Comparison of ENCODE assay signal across 2 cellular contexts in the genomic region with DNA sequence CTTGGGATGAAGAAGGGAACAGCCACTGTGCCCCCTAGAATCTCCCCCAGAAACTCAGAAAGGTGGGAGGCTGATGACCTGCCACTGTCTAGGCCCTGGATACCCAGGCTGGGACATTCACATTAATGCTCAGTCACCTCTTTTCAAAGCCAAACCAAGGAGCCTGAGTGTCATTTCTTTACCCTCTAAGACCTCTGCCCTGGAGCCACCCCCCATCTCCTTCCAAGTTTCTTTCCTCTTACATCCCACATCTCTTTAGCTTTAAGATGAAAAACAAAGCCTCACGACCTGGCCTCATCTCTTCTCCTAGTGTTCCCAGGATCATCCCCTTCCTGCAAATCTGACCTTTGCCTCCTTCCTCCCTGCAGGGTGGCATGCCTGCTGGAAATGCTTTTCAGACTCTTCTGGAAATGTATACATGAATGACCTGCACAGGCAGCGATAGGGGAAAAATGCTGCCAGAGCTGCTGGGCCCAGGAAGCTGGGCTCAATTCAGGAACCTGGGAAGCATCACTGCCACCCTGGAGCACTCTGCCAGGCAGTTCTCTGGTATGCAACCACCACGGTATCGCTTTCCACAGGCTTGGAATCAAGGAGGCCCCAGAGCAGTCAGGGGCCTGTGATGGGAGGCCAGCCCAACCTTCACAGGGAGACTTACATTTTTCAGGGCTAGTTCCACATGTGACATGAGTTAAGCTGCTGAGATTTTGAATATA.
TF ChIP-seq lines count a peak whose summit lies in the region.

No MANE protein-coding gene starts in this region.

TF ChIP-seq in SK-N-SH treated with all-trans-retinoic acid at 6 μM for 48 hours, 23 proteins besides CTCF, POLR2A, EP300 and RAD21 (continued from another document):
- no peak for TF ChIP-seq TSHZ2 (CRISPR knock-in tag; IDR thresholded peaks at IDR 0.05)
- TF ChIP-seq CSDC2 (CRISPR knock-in tag; IDR thresholded peaks at IDR 0.05), result no peak

TF ChIP-seq in SK-N-SH, 30 proteins besides CTCF, POLR2A, EP300 and RAD21 (continued from another document):
- TF ChIP-seq, protein P1, sequence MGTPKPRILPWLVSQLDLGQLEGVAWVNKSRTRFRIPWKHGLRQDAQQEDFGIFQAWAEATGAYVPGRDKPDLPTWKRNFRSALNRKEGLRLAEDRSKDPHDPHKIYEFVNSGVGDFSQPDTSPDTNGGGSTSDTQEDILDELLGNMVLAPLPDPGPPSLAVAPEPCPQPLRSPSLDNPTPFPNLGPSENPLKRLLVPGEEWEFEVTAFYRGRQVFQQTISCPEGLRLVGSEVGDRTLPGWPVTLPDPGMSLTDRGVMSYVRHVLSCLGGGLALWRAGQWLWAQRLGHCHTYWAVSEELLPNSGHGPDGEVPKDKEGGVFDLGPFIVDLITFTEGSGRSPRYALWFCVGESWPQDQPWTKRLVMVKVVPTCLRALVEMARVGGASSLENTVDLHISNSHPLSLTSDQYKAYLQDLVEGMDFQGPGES (IDR thresholded peaks at IDR 0.05; ENCODE audit: low read depth, low read length), result no peak
- no peak for TF ChIP-seq EZH2phosphoT487 (IDR thresholded peaks at IDR 0.05; ENCODE audit: borderline replicate concordance, low read depth)
- TF ChIP-seq JUND (IDR thresholded peaks at IDR 0.05), result no peak
- TF ChIP-seq FOSL2 (IDR thresholded peaks at IDR 0.05; ENCODE audit: borderline replicate concordance, low read depth), result no peak
- no peak for TF ChIP-seq GABPA (IDR thresholded peaks at IDR 0.05; ENCODE audit: low read depth)
- TF ChIP-seq TEAD4 (IDR thresholded peaks at IDR 0.05; ENCODE audit: borderline replicate concordance, insufficient read depth), result no peak
- TF ChIP-seq, protein P2, sequence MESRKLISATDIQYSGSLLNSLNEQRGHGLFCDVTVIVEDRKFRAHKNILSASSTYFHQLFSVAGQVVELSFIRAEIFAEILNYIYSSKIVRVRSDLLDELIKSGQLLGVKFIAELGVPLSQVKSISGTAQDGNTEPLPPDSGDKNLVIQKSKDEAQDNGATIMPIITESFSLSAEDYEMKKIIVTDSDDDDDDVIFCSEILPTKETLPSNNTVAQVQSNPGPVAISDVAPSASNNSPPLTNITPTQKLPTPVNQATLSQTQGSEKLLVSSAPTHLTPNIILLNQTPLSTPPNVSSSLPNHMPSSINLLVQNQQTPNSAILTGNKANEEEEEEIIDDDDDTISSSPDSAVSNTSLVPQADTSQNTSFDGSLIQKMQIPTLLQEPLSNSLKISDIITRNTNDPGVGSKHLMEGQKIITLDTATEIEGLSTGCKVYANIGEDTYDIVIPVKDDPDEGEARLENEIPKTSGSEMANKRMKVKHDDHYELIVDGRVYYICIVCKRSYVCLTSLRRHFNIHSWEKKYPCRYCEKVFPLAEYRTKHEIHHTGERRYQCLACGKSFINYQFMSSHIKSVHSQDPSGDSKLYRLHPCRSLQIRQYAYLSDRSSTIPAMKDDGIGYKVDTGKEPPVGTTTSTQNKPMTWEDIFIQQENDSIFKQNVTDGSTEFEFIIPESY (IDR thresholded peaks at IDR 0.05; ENCODE audit: borderline replicate concordance, low read depth), result no peak
